ENCODE assay signal across 17 cellular contexts in genomic region chr2:168426861-168427260, GRCh38.
"Had no signal": no experiment of that assay in that cellular context is flagged by ENCODE, and none has a peak within 500 bp of the region (broad histone marks: within the 10 kb centered on the region; RNA-seq: fewer than 3 reads in every experiment).

No MANE protein-coding gene starts in this region.

- H3K4me3 ChIP-seq: coronary artery, heart left ventricle, spleen, stomach, thoracic aorta, transverse colon had no signal

- H3K9me3 Mint-ChIP-seq: endodermal cell had no signal

- H3K27ac Mint-ChIP-seq: endodermal cell had no signal

- DNase-seq: effector CD4-positive, alpha-beta T cell; endodermal cell; erythroblast; heart left ventricle; hypothalamus; mammary epithelial cell; naive thymus-derived CD4-positive, alpha-beta T cell; posterior cingulate gyrus; spleen; stimulated activated CD4-positive, alpha-beta T cell treated with anti-CD3 and anti-CD28 coated beads, Interleukin-2, amount 100 ng/mL, for 24 hours; stimulated activated CD4-positive, alpha-beta T cell treated with anti-CD3 and anti-CD28 coated beads, Interleukin-4, amount 100 ng/mL, for 4 hours; stimulated activated naive CD4-positive, alpha-beta T cell; stomach; substantia nigra; transverse colon had no signal

- H3K4me3 Mint-ChIP-seq: endodermal cell; naive thymus-derived CD4-positive, alpha-beta T cell had no signal
